8 cellular contexts compared by ENCODE assay signal in genomic region chr3:20569310-20569709, GRCh38.
"Had no signal": no experiment of that assay in that cellular context is flagged by ENCODE, and none has a peak within 500 bp of the region (broad histone marks: within the 10 kb centered on the region; RNA-seq: fewer than 3 reads in every experiment).

No MANE protein-coding gene starts in this region.

- H3K4me3 ChIP-seq: GM23338, K562 had no signal

- ATAC-seq: GM23338, K562 had no signal

- DNase-seq: H9, HCEC 1CT, IMR-90 had no signal

- H2AFZ ChIP-seq: GM23338 had no signal

- FAIRE-seq: H1, H54, HTR-8/SVneo, K562 had no signal

- H3K4me2 ChIP-seq: GM23338 had no signal
